ENCODE assay signal across 1 cellular context in genomic region chr6:71288228-71289038, GRCh38.
TF ChIP-seq lines count a peak whose summit lies in the region.

TSS of gene OGFRL1 (plus strand) at chr6:71288811. CDS start at chr6:71288937, 126 bp downstream.

TF ChIP-seq in HEK293, 187 proteins besides CTCF, POLR2A, EP300 and RAD21 (continued from another document and continues in another):
- TF ChIP-seq, protein P1, sequence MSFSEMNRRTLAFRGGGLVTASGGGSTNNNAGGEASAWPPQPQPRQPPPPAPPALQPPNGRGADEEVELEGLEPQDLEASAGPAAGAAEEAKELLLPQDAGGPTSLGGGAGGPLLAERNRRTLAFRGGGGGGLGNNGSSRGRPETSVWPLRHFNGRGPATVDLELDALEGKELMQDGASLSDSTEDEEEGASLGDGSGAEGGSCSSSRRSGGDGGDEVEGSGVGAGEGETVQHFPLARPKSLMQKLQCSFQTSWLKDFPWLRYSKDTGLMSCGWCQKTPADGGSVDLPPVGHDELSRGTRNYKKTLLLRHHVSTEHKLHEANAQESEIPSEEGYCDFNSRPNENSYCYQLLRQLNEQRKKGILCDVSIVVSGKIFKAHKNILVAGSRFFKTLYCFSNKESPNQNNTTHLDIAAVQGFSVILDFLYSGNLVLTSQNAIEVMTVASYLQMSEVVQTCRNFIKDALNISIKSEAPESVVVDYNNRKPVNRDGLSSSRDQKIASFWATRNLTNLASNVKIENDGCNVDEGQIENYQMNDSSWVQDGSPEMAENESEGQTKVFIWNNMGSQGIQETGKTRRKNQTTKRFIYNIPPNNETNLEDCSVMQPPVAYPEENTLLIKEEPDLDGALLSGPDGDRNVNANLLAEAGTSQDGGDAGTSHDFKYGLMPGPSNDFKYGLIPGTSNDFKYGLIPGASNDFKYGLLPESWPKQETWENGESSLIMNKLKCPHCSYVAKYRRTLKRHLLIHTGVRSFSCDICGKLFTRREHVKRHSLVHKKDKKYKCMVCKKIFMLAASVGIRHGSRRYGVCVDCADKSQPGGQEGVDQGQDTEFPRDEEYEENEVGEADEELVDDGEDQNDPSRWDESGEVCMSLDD (tag by site-specific recombination; IDR thresholded peaks at IDR 0.05), result peak; percentile 79
- TF ChIP-seq SALL2 (tag by site-specific recombination; IDR thresholded peaks at IDR 0.05; ENCODE audit: borderline replicate concordance) (no peak), MZF1 (tag by site-specific recombination; IDR thresholded peaks at IDR 0.05; ENCODE audit: borderline replicate concordance) (no peak; the same call in 1 of the 2 replicates), ZNF558 (tag by site-specific recombination; IDR thresholded peaks at IDR 0.05) (no peak), ZFP3 (tag by site-specific recombination; IDR thresholded peaks at IDR 0.05; ENCODE audit: low read depth) (no peak), ZNF426 (tag by site-specific recombination; IDR thresholded peaks at IDR 0.05) (no peak), ZNF513 (tag by site-specific recombination; IDR thresholded peaks at IDR 0.05) (no peak), SCRT1 (tag by site-specific recombination; IDR thresholded peaks at IDR 0.05; ENCODE audit: borderline replicate concordance) (no peak), ZNF530 (tag by site-specific recombination; IDR thresholded peaks at IDR 0.05; ENCODE audit: low read depth) (no peak), ZFP37 (tag by site-specific recombination; IDR thresholded peaks at IDR 0.05) (peak; percentile 77), BCL11B (tag by site-specific recombination; IDR thresholded peaks at IDR 0.05; ENCODE audit: low read depth) (no peak), ZBTB20 (tag by site-specific recombination; IDR thresholded peaks at IDR 0.05) (peak; percentile 71), ZNF157 (tag by site-specific recombination; IDR thresholded peaks at IDR 0.05) (no peak), ZNF133 (tag by site-specific recombination; IDR thresholded peaks at IDR 0.05) (no peak), ZNF248 (tag by site-specific recombination; IDR thresholded peaks at IDR 0.05) (no peak), ZNF214 (tag by site-specific recombination; IDR thresholded peaks at IDR 0.05; ENCODE audit: borderline replicate concordance) (no peak), ZNF792 (tag by site-specific recombination; IDR thresholded peaks at IDR 0.05) (no peak), ZNF701 (tag by site-specific recombination; IDR thresholded peaks at IDR 0.05) (no peak), OSR2 (tag by site-specific recombination; IDR thresholded peaks at IDR 0.05) (peak; percentile 77), ZNF140 (tag by site-specific recombination; IDR thresholded peaks at IDR 0.05) (no peak), RBAK (tag by site-specific recombination; IDR thresholded peaks at IDR 0.05) (no peak), INSM2 (tag by site-specific recombination; IDR thresholded peaks at IDR 0.05) (no peak), ZNF776 (tag by site-specific recombination; IDR thresholded peaks at IDR 0.05; ENCODE audit: borderline replicate concordance) (no peak), ZNF132 (tag by site-specific recombination; IDR thresholded peaks at IDR 0.05; ENCODE audit: borderline replicate concordance) (no peak), ZNF19 (tag by site-specific recombination; IDR thresholded peaks at IDR 0.05; ENCODE audit: low read depth) (no peak), SP7 (tag by site-specific recombination; IDR thresholded peaks at IDR 0.05) (peak; percentile 71), ZNF621 (tag by site-specific recombination; IDR thresholded peaks at IDR 0.05) (no peak), SCRT2 (tag by site-specific recombination; IDR thresholded peaks at IDR 0.05) (peak; percentile 22; the same call in 1 of the 2 replicates), ZNF658 (tag by site-specific recombination; IDR thresholded peaks at IDR 0.05) (no peak), KLF10 (tag by site-specific recombination; IDR thresholded peaks at IDR 0.05) (peak; percentile 55), ZNF155 (tag by site-specific recombination; IDR thresholded peaks at IDR 0.05) (no peak), ZSCAN4 (tag by site-specific recombination; IDR thresholded peaks at IDR 0.05) (no peak), HIC1 (tag by site-specific recombination; IDR thresholded peaks at IDR 0.05) (peak; percentile 69), ZNF433 (tag by site-specific recombination; IDR thresholded peaks at IDR 0.05; ENCODE audit: low read depth) (no peak), ZNF341 (tag by site-specific recombination; IDR thresholded peaks at IDR 0.05; ENCODE audit: low read depth) (peak; percentile 53), ZNF211 (tag by site-specific recombination; IDR thresholded peaks at IDR 0.05; ENCODE audit: low read depth) (no peak), ZNF548 (tag by site-specific recombination; IDR thresholded peaks at IDR 0.05) (no peak), ZNF560 (tag by site-specific recombination; IDR thresholded peaks at IDR 0.05; ENCODE audit: borderline replicate concordance) (no peak), ZNF521 (tag by site-specific recombination; IDR thresholded peaks at IDR 0.05) (no peak), BCL6B (tag by site-specific recombination; IDR thresholded peaks at IDR 0.05) (no peak), OVOL3 (tag by site-specific recombination; IDR thresholded peaks at IDR 0.05) (no peak), ZNF274 (IDR thresholded peaks at IDR 0.05; ENCODE audit: low read length) (no peak), ZNF274 (tag by site-specific recombination; IDR thresholded peaks at IDR 0.05; ENCODE audit: borderline replicate concordance) (no peak), ZNF830 (tag by site-specific recombination; IDR thresholded peaks at IDR 0.05; ENCODE audit: low read depth) (no peak), ZNF202 (tag by site-specific recombination; IDR thresholded peaks at IDR 0.05; ENCODE audit: borderline replicate concordance) (no peak), ZNF175 (tag by site-specific recombination; IDR thresholded peaks at IDR 0.05) (no peak), ZIC2 (tag by site-specific recombination; IDR thresholded peaks at IDR 0.05) (peak; percentile 90), ZFP41 (tag by site-specific recombination; IDR thresholded peaks at IDR 0.05; ENCODE audit: borderline replicate concordance) (no peak), ZNF148 (tag by site-specific recombination; IDR thresholded peaks at IDR 0.05; ENCODE audit: borderline replicate concordance) (no peak), BCL11A (tag by site-specific recombination; IDR thresholded peaks at IDR 0.05; ENCODE audit: low read depth) (no peak), ZNF510 (tag by site-specific recombination; IDR thresholded peaks at IDR 0.05; ENCODE audit: insufficient replicate concordance) (no peak), ZNF302 (tag by site-specific recombination; IDR thresholded peaks at IDR 0.05; ENCODE audit: low read depth) (no peak), ZNF184 (tag by site-specific recombination; IDR thresholded peaks at IDR 0.05) (no peak), ZNF707 (tag by site-specific recombination; IDR thresholded peaks at IDR 0.05) (no peak), ZNF544 (tag by site-specific recombination; IDR thresholded peaks at IDR 0.05) (no peak), ZBTB8A (tag by site-specific recombination; IDR thresholded peaks at IDR 0.05) (peak; percentile 89)
- TF ChIP-seq, protein P2, sequence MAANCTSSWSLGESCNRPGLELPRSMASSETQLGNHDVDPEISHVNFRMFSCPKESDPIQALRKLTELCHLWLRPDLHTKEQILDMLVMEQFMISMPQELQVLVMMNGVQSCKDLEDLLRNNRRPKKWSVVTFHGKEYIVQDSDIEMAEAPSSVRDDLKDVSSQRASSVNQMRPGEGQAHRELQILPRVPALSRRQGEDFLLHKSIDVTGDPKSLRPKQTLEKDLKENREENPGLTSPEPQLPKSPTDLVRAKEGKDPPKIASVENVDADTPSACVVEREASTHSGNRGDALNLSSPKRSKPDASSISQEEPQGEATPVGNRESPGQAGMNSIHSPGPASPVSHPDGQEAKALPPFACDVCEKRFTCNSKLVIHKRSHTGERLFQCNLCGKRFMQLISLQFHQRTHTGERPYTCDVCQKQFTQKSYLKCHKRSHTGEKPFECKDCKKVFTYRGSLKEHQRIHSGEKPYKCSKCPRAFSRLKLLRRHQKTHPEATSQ (tag by site-specific recombination; IDR thresholded peaks at IDR 0.05), result no peak
- TF ChIP-seq, protein P3, sequence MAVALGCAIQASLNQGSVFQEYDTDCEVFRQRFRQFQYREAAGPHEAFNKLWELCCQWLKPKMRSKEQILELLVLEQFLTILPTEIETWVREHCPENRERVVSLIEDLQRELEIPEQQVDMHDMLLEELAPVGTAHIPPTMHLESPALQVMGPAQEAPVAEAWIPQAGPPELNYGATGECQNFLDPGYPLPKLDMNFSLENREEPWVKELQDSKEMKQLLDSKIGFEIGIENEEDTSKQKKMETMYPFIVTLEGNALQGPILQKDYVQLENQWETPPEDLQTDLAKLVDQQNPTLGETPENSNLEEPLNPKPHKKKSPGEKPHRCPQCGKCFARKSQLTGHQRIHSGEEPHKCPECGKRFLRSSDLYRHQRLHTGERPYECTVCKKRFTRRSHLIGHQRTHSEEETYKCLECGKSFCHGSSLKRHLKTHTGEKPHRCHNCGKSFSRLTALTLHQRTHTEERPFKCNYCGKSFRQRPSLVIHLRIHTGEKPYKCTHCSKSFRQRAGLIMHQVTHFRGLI (tag by site-specific recombination; IDR thresholded peaks at IDR 0.05), result peak; percentile 44; the same call in 1 of the 2 replicates
